Comparison of ENCODE assay signal across 9 cellular contexts in the genomic region with DNA sequence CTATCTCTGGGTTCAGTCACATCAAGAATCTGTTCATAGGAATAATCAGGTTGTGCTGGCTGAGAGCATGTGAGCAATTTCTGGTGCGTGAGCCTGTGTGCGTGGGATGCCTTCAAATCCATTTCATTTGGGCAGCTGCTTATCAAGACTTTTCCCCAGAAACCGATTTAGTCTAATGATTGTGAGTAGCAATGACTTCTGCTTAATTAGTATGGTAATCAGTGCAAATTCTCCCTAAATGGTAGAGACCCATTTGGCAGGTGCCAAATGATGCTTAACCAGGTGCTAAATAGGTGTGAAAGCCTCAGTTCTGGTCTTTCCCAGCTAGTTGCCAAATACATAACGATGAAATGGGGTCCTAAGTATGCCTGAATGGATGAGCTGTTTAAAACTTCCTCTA.
"Had no signal": no experiment of that assay in that cellular context is flagged by ENCODE, and none has a peak within 500 bp of the region (broad histone marks: within the 10 kb centered on the region; RNA-seq: fewer than 3 reads in every experiment).

No MANE protein-coding gene starts in this region.

- DNase-seq: GM23248, GOT3, H7, HFFc6, IMR-90, KG1 had no signal

- ATAC-seq: HCT116, K562 had no signal

- H3K36me3 ChIP-seq: HAP-1 had no signal

- FAIRE-seq: K562 had no signal

- H3K4me3 ChIP-seq: GM23248, HAP-1, K562 had no signal

- H3K4me1 ChIP-seq: HAP-1 had no signal

- H3K9me3 ChIP-seq: HAP-1 had no signal

- H3K4me3 Mint-ChIP-seq: HFFc6 had no signal

- H3K27ac ChIP-seq: GM23248 had no signal

- H3K27ac Mint-ChIP-seq: HFFc6 had no signal
